10 cellular contexts compared by ENCODE assay signal in the genomic region with DNA sequence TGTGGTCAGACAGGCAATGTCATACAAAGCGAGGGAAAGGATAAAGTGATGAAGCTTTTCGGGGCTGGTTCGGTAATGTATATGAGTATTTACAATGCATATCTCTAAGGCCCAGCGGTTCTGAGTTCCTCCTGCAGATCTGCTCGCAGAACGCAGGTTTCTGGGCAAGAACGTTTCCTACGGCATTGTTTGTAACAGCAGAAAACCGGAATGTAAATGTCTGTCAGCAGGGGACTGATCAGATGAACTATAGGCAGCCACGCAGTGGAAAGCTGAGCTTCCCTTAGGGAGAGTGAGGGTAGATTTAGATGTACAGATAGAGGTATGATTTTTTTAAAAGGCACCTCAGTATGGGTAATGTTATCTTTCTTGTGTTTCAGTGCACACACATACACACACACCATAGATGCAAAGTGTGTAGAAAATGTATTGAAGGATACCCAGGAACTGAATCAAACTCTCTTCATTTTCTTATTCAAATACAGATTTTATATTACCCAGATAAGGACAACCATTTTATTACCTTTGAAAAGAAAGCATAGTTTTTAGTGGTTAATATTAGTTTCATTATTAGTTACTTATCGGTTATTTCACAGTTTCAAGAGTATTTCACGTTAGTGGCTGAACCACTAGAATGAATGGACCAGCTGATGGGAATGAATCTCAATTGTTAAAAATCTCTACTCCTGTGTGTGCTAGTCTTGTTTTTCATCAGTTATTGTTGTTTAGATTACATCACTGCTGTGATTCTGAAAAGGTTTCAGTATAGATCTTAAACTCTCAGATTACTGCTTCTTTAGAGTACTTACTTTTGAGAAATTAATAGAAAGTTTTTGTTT. TPM values are rescaled to one million over a fixed set of nuclear protein-coding genes. Genes with fewer than 3 reads are reported as not detected.
DNase-seq lines count a peak whose midpoint lies in the region; ATAC-seq and TF ChIP-seq lines count a peak whose summit lies in the region.
"Had no signal": no experiment of that assay in that cellular context is flagged by ENCODE, and none has a peak within 500 bp of the region (broad histone marks: within the 10 kb centered on the region; RNA-seq: fewer than 3 reads in every experiment).

No MANE protein-coding gene starts in this region.

- TF ChIP-seq CTCF in GM13976 (IDR thresholded peaks at IDR 0.05; ENCODE audit: borderline replicate concordance, control extremely low read depth, extremely low read depth, insufficient read depth, missing control alignments): no peak
- no peak for TF ChIP-seq CTCF in psoas muscle (IDR thresholded peaks at IDR 0.05)
- no peak for TF ChIP-seq CTCF in prostate gland (IDR thresholded peaks at IDR 0.05)

- peak overlapping the region; percentile 68 for H3K27ac Mint-ChIP-seq in activated T-helper 17 cell treated with anti-CD3 and anti-CD28 coated beads, Interleukin-2, amount 50 U/mL, for 72 hours

- in situ Hi-C loops in GM13976 (cut with MboI; ENCODE audit: low sequenced_read_pairs, unreplicated experiment): loop anchor here (5.0 kb wide), 1 partner anchor 122 kb away; no protein-coding TSS in a partner anchor

- peaks cover 6% of the 10 kb centered on the region for H3K9me3 Mint-ChIP-seq in activated T-helper 17 cell treated with anti-CD3 and anti-CD28 coated beads, Interleukin-2, amount 50 U/mL, for 72 hours

- ATAC-seq in GM19452 (IDR thresholded peaks at IDR 0.05; ENCODE audit: unreplicated experiment): peak; percentile 87
- ATAC-seq in HG03025 (IDR thresholded peaks at IDR 0.05; ENCODE audit: low FRiP score, unreplicated experiment): peak; percentile 72
- peak; percentile 74 for ATAC-seq in activated T-helper 17 cell treated with anti-CD3 and anti-CD28 coated beads, Interleukin-2, amount 50 U/mL, for 72 hours (replicated peaks)
- ATAC-seq in psoas muscle: no peak

- no peak for TF ChIP-seq POLR2A in erythroblast (IDR thresholded peaks at IDR 0.05; ENCODE audit: low read length)
- no peak for TF ChIP-seq POLR2A in prostate gland (IDR thresholded peaks at IDR 0.05)

- intact Hi-C loops in psoas muscle (cut with DNase I): loop anchor here in 1 of 2 donors (10.0 kb wide), 1 partner anchor 54 kb away; a partner anchor contains a TSS
- intact Hi-C loops in prostate gland (cut with DNase I): loop anchor here (10.0 kb wide), 1 partner anchor 214 kb away; no protein-coding TSS in a partner anchor

- WGBS in psoas muscle, 3 donors: 89 to 90% (median 89%) methylated on average over 12 of the region's 12 CpGs
- WGBS in prostate gland: 84% methylated on average over 12 of the region's 12 CpGs

- H3K4me1 ChIP-seq in psoas muscle: no peaks in the 10 kb centered on the region
- no peaks in the 10 kb centered on the region for H3K4me1 ChIP-seq in prostate gland (replicated peaks)
- H3K4me1 ChIP-seq: vagina had no signal

- peak overlapping the region; percentile 39 for H3K4me3 Mint-ChIP-seq in activated T-helper 17 cell treated with anti-CD3 and anti-CD28 coated beads, Interleukin-2, amount 50 U/mL, for 72 hours

- DNase-seq in GM13976 (ENCODE audit: low spot score) (peak; percentile 46), psoas muscle (no peak), dedifferentiated amniotic fluid mesenchymal stem cell (ENCODE audit: extremely low spot score) (no peak), erythroblast (lab: John Stamatoyannopoulos, UW) (no peak), prostate gland (ENCODE audit: low spot score) (no peak)
- DNase-seq: activated T-cell treated with anti-CD3 and anti-CD28 coated beads, Interleukin-2, amount 50 U/mL, for 1 hour had no signal

- H3K27me3 ChIP-seq in psoas muscle (ENCODE audit: insufficient read depth in 3 of 3, low read length in 2 of 3) (no peaks in the 10 kb centered on the region), prostate gland (replicated peaks; ENCODE audit: insufficient read depth) (no peaks in the 10 kb centered on the region)
- H3K27me3 ChIP-seq: vagina had no signal

- no peaks in the 10 kb centered on the region for H3K9me3 ChIP-seq in psoas muscle
- H3K9me3 ChIP-seq in prostate gland: no peaks in the 10 kb centered on the region
- H3K9me3 ChIP-seq: vagina had no signal

- no peaks in the 10 kb centered on the region for H3K27me3 Mint-ChIP-seq in activated T-helper 17 cell treated with anti-CD3 and anti-CD28 coated beads, Interleukin-2, amount 50 U/mL, for 72 hours

- peaks cover 7 to 63% of the 10 kb centered on the region in 2 donors for H3K36me3 ChIP-seq in psoas muscle (ENCODE audit: insufficient read depth in 1 of 2, low read depth in 1 of 2)
- H3K36me3 ChIP-seq in prostate gland: peaks cover 0 to 6% of the 10 kb centered on the region in 2 donors

- H3K27ac ChIP-seq in psoas muscle (no peak overlapping the region), prostate gland (no peak overlapping the region)
- H3K27ac ChIP-seq: vagina had no signal

- peaks cover 99% of the 10 kb centered on the region for H3K36me3 Mint-ChIP-seq in activated T-helper 17 cell treated with anti-CD3 and anti-CD28 coated beads, Interleukin-2, amount 50 U/mL, for 72 hours (ENCODE audit: low read depth)

- H3K4me1 Mint-ChIP-seq in activated T-helper 17 cell treated with anti-CD3 and anti-CD28 coated beads, Interleukin-2, amount 50 U/mL, for 72 hours: peaks cover 53% of the 10 kb centered on the region

- H3K4me3 ChIP-seq in psoas muscle (no peak overlapping the region), prostate gland (no peak overlapping the region)
- H3K4me3 ChIP-seq: vagina had no signal

RNA-seq across cellular contexts. Expression of a gene that starts 56.2 kb away (rescaled TPM):
- total RNA-seq in activated T-helper 17 cell treated with anti-CD3 and anti-CD28 coated beads, Interleukin-2, amount 50 U/mL, for 72 hours: 10 to 100 TPM; 20.5 to 71.9 TPM
- total RNA-seq in psoas muscle: 10 to 100 TPM; 23.4 to 30.7 (median 29.4) TPM
- 10 to 100 TPM; 18.4 to 26.5 (median 18.9) TPM for polyA plus RNA-seq in psoas muscle
- 10 to 100 TPM; 39.2 to 40.6 TPM for total RNA-seq in prostate gland

Comparison
In these comparisons a context has a peak if more than half of its experiments do, and no peak if none do; other contexts are left out.
1. ATAC-seq: peak in GM19452 (single experiment), HG03025 (single experiment) and activated T-helper 17 cell treated with anti-CD3 and anti-CD28 coated beads, Interleukin-2, amount 50 U/mL, for 72 hours (single experiment); none in psoas muscle (0 of 4).